Comparison of ENCODE assay signal across 9 cellular contexts in genomic region chrX:119942173-119942819, GRCh38. TPM values are rescaled to one million over a fixed set of nuclear protein-coding genes. Genes with fewer than 3 reads are reported as not detected.
A peak's percentile ranks its signal among the peaks of the same experiment; 100 is the strongest.
DNase-seq lines count a peak whose midpoint lies in the region; ATAC-seq and TF ChIP-seq lines count a peak whose summit lies in the region.
"Had no signal": no experiment of that assay in that cellular context is flagged by ENCODE, and none has a peak within 500 bp of the region (broad histone marks: within the 10 kb centered on the region; RNA-seq: fewer than 3 reads in every experiment).

No MANE protein-coding gene starts in this region.

- H3K27me3 Mint-ChIP-seq in naive B cell: no peaks in the 10 kb centered on the region

- no peak overlapping the region for H2BK120ac ChIP-seq in IMR-90 (ENCODE audit: low read depth, low read length)

- no peak for TF ChIP-seq POLR2A in IMR-90 (IDR thresholded peaks at IDR 0.05; ENCODE audit: low read depth, low read length)

- DNase-seq in IMR-90 (no peak), choroid plexus epithelial cell (ENCODE audit: low read depth) (no peak), naive B cell (no peak), NCI-H2171 treated with DMSO at 0.1 percent for 48 hours (lab: John Stamatoyannopoulos, UW) (no peak), cerebellar cortex (ENCODE audit: low spot score) (no peak)

- no peak overlapping the region for H2BK20ac ChIP-seq in IMR-90 (ENCODE audit: low read depth, low read length)

- no peak overlapping the region for H2AK9ac ChIP-seq in IMR-90 (replicated peaks; ENCODE audit: low read depth, low read length, poor library complexity)

- H3K27ac Mint-ChIP-seq in naive B cell: peak overlapping the region in 5 of 6 donors; percentile 59 to 97 (median 96)

- peaks cover 3% of the 10 kb centered on the region in 2 experiments; a peak in 1 of 4 replicates for H3K79me1 ChIP-seq in IMR-90 (ENCODE audit: low read depth in 1 of 2, low read length in 2 of 2)

- H3K4me1 ChIP-seq in ACC112 (ENCODE audit: control insufficient read depth, insufficient read depth, low read length, unreplicated experiment): peaks cover 6% of the 10 kb centered on the region
- H3K4me1 ChIP-seq in IMR-90 (ENCODE audit: control insufficient read depth, insufficient read depth, low read length): no peaks in the 10 kb centered on the region

- H2AFZ ChIP-seq in ACC112 (ENCODE audit: low read length, unreplicated experiment): peak overlapping the region; percentile 81
- peak overlapping the region; percentile 87 for H2AFZ ChIP-seq in IMR-90 (replicated peaks; ENCODE audit: low read length, poor library complexity)

- peak overlapping the region; percentile 94 for H3K4me3 ChIP-seq in ACC112 (ENCODE audit: low read depth, low read length)
- H3K4me3 ChIP-seq in IMR-90 (ENCODE audit: insufficient read depth, low read depth, low read length): peak overlapping the region; percentile 82
- H3K4me3 ChIP-seq in choroid plexus epithelial cell (ENCODE audit: low read depth, low read length): peak overlapping the region; percentile 74

- POLR2A ChIA-PET in IMR-90 (lab: Charles Lee; ENCODE audit: unreplicated experiment): no interaction called here

- peak overlapping the region; percentile 32; the same call in 1 of the 2 replicates for H3K56ac ChIP-seq in IMR-90 (ENCODE audit: extremely low read depth, insufficient read depth, low read length)

- no peak overlapping the region for H2BK15ac ChIP-seq in IMR-90 (ENCODE audit: low read depth, low read length)

- H3K4me3 Mint-ChIP-seq in naive B cell: peak overlapping the region; percentile 87 to 99 (median 94)

- no peak for TF ChIP-seq RAD21 in IMR-90 (IDR thresholded peaks at IDR 0.05; ENCODE audit: low read length)

- dilution Hi-C loops in IMR-90 (cut with HindIII; ENCODE audit: low sequenced_read_pairs, unreplicated experiment): no loop called here

- peaks cover 0 to 9% of the 10 kb centered on the region in 2 donors for H3K36me3 Mint-ChIP-seq in naive B cell

- in situ Hi-C loops in IMR-90 (cut with MboI; ENCODE audit: low sequenced_read_pairs): no loop called here

- no peak overlapping the region for H3K4ac ChIP-seq in IMR-90 (ENCODE audit: low read depth, low read length)

- no peak overlapping the region for H4K5ac ChIP-seq in IMR-90 (ENCODE audit: low read depth, low read length)

- CTCF ChIA-PET in IMR-90 (lab: Yijun Ruan, JAX): interaction anchor here (0.6 kb wide), 1 partner anchor 485 kb away, joined by 3 read pairs; no protein-coding TSS in a partner anchor

- H3K36me3 ChIP-seq in ACC112 (ENCODE audit: insufficient read depth, low read length) (no peaks in the 10 kb centered on the region), IMR-90 (ENCODE audit: control insufficient read depth, insufficient read depth, low read length) (0 out of 2 replicates have a peak, but pooled peaks cover 2% of the 10 kb centered on the region)

- no peaks in the 10 kb centered on the region for H3K9me1 ChIP-seq in IMR-90 (ENCODE audit: insufficient read depth, low read length)

- H3K4me1 Mint-ChIP-seq in naive B cell: peaks cover 9 to 20% (median 17%) of the 10 kb centered on the region in 3 donors

- H3K79me2 ChIP-seq in ACC112 (ENCODE audit: control insufficient read depth, insufficient read depth, low read length, unreplicated experiment): peaks cover 16% of the 10 kb centered on the region

- H3K18ac ChIP-seq in IMR-90 (ENCODE audit: low read depth, low read length): no peak overlapping the region

- no peak overlapping the region for H3K14ac ChIP-seq in IMR-90 (replicated peaks; ENCODE audit: low read depth, low read length)

- no peaks in the 10 kb centered on the region for H4K20me1 ChIP-seq in IMR-90 (ENCODE audit: insufficient read depth, low read length)

- no peak overlapping the region; a peak in 1 of 4 replicates for H4K8ac ChIP-seq in IMR-90 (ENCODE audit: low read depth in 2 of 2, low read length in 2 of 2)

- peak overlapping the region; percentile 89 for H3K4me2 ChIP-seq in IMR-90 (ENCODE audit: low read depth, low read length)

- H3K27me3 ChIP-seq in ACC112 (ENCODE audit: insufficient read depth, low read length): no peaks in the 10 kb centered on the region
- no peaks in the 10 kb centered on the region for H3K27me3 ChIP-seq in IMR-90 (ENCODE audit: control insufficient read depth, insufficient read depth, low read length)

- H4K91ac ChIP-seq in IMR-90 (ENCODE audit: insufficient read depth, low read depth, low read length): no peak overlapping the region

- no peak overlapping the region for H2AK5ac ChIP-seq in IMR-90 (ENCODE audit: low read depth, low read length)

- H3K27ac ChIP-seq in ACC112 (ENCODE audit: low read depth, low read length) (peak overlapping the region; percentile 92), IMR-90 (ENCODE audit: insufficient read depth, low read length) (no peak overlapping the region)

- peaks cover 0 to 5% (median 2%) of the 10 kb centered on the region in 7 donors for H3K9me3 Mint-ChIP-seq in naive B cell

- intact Hi-C loops in IMR-90 (cut with micrococcal nuclease): no loop called here

- 70% methylated on average over 2 of the region's 13 CpGs; no CpG with 5 or more reads in 1 of the 2 experiments for WGBS in IMR-90 (ENCODE audit: extremely low coverage in 2 of 2, insufficient read length in 1 of 2), 2 experiments

- H3K9me3 ChIP-seq in IMR-90 (ENCODE audit: control insufficient read depth, insufficient read depth, low read length): no peaks in the 10 kb centered on the region

- no TSS peak for BruUV-seq in IMR-90 (replicated peaks; lab: Mats Ljungman, UMichigan)

- H2BK5ac ChIP-seq in IMR-90 (ENCODE audit: low read depth, low read length, poor library complexity, severe bottlenecking): no peak overlapping the region

- TF ChIP-seq CTCF in IMR-90 (conservative IDR thresholded peaks at IDR 0.05; ENCODE audit: low read depth, low read length): no peak
- no peak for TF ChIP-seq CTCF in choroid plexus epithelial cell (conservative IDR thresholded peaks at IDR 0.05; ENCODE audit: low read depth, low read length)

- no peak overlapping the region for H3K23ac ChIP-seq in IMR-90 (ENCODE audit: low read depth, low read length)

- ATAC-seq in IMR-90 (ENCODE audit: low read depth) (no peak), naive B cell (ENCODE audit: low read depth in 2 of 2) (no peak), HG02884 (IDR thresholded peaks at IDR 0.05; ENCODE audit: unreplicated experiment) (no peak), HG03039 (IDR thresholded peaks at IDR 0.05; ENCODE audit: unreplicated experiment) (no peak)

- H3K9ac ChIP-seq in IMR-90 (ENCODE audit: low read depth, low read length): peak overlapping the region; percentile 92; the same call in 1 of the 2 replicates

TF ChIP-seq in IMR-90, 13 proteins besides CTCF, POLR2A, EP300 and RAD21:
- TF ChIP-seq USF2 (IDR thresholded peaks at IDR 0.05; ENCODE audit: low read depth, low read length): no peak
- no peak for TF ChIP-seq CEBPB (IDR thresholded peaks at IDR 0.05; ENCODE audit: low read depth, low read length)
- TF ChIP-seq RCOR1 (IDR thresholded peaks at IDR 0.05; ENCODE audit: insufficient replicate concordance, low read length): no peak
- TF ChIP-seq NFE2L2 (IDR thresholded peaks at IDR 0.05; ENCODE audit: low read depth, low read length): no peak
- TF ChIP-seq FOS (IDR thresholded peaks at IDR 0.05; ENCODE audit: low read depth, low read length): no peak
- no peak for TF ChIP-seq MAFK (IDR thresholded peaks at IDR 0.05; ENCODE audit: low read depth, low read length)
- TF ChIP-seq ELK1 (IDR thresholded peaks at IDR 0.05; ENCODE audit: borderline replicate concordance, low read depth, low read length): no peak
- no peak for TF ChIP-seq CHD1 (IDR thresholded peaks at IDR 0.05; ENCODE audit: low read depth, low read length)
- no peak for TF ChIP-seq BHLHE40 (IDR thresholded peaks at IDR 0.05; ENCODE audit: low read depth, low read length)
- no peak for TF ChIP-seq MAZ (IDR thresholded peaks at IDR 0.05; ENCODE audit: borderline replicate concordance, low read depth, low read length)
- TF ChIP-seq SMC3 (IDR thresholded peaks at IDR 0.05; ENCODE audit: low read depth, low read length): no peak
- TF ChIP-seq MXI1 (IDR thresholded peaks at IDR 0.05; ENCODE audit: borderline replicate concordance, low read depth, low read length): no peak
- no peak for TF ChIP-seq RFX5 (IDR thresholded peaks at IDR 0.05; ENCODE audit: low read depth, low read length)

RNA-seq across cellular contexts. Expression of gene NKAP, which starts 1.3 kb away (rescaled TPM):
- 1.3 and 2.5 TPM in 2 replicates for total RNA-seq in IMR-90 (2012; rRNA removed)
- 2.7 TPM in 2 replicates for polyA plus RNA-seq in IMR-90 (2012; rRNA removed)
- 1.6 and 1.9 TPM in 2 replicates for polyA plus RNA-seq in IMR-90 (2012; cell fraction: cytosol; rRNA removed)
- 1.0 and 1.1 TPM in 2 replicates for polyA plus RNA-seq in IMR-90 (2012; cell fraction: nucleus; rRNA removed; ENCODE audit: low replicate concordance)
- 1 to 10 TPM; 2.3 to 5.2 (median 3.3) TPM for polyA plus RNA-seq in naive B cell (ENCODE audit: low read depth in 6 of 6)

RNA-seq across cellular contexts. Expression of gene AKAP14, which starts 46.6 kb away (rescaled TPM):
- total RNA-seq in IMR-90 (2012; rRNA removed): not detected in 2 replicates
- polyA plus RNA-seq in IMR-90 (2012; rRNA removed): not detected in 2 replicates
- not detected in 2 replicates for polyA plus RNA-seq in IMR-90 (2012; cell fraction: cytosol; rRNA removed)
- polyA plus RNA-seq in IMR-90 (2012; cell fraction: nucleus; rRNA removed; ENCODE audit: low replicate concordance): not detected in 2 replicates
- polyA plus RNA-seq in naive B cell (ENCODE audit: low read depth in 6 of 6): not detected
- total RNA-seq: dermis blood vessel endothelial cell had no signal
